29 cellular contexts compared by ENCODE assay signal in genomic region chr11:115154355-115154736, GRCh38.
"Had no signal": no experiment of that assay in that cellular context is flagged by ENCODE, and none has a peak within 500 bp of the region (broad histone marks: within the 10 kb centered on the region; RNA-seq: fewer than 3 reads in every experiment).

No MANE protein-coding gene starts in this region.

- H3K27me3 Mint-ChIP-seq: naive B cell; stimulated activated naive B cell treated with anti-CD40 and anti-IgM and Interleukin-4, amounts not matched to agents 10 μg/mL and 1 μg/mL and 100 μg/mL, for 72 hours had no signal

- H3K4me1 ChIP-seq: heart left ventricle, left lung, lower lobe of right lung, prostate gland, sigmoid colon, spleen, stomach, testis, thyroid gland, transverse colon, upper lobe of left lung, vagina had no signal

- H3K4me1 Mint-ChIP-seq: immature natural killer cell; naive B cell; natural killer cell; neural crest cell; stimulated activated naive B cell treated with anti-CD40 and anti-IgM and Interleukin-4, amounts not matched to agents 10 μg/mL and 1 μg/mL and 100 μg/mL, for 72 hours had no signal

- H3K27ac Mint-ChIP-seq: immature natural killer cell; mesothelial cell of epicardium; naive B cell; natural killer cell; stimulated activated naive B cell treated with anti-CD40 and anti-IgM and Interleukin-4, amounts not matched to agents 10 μg/mL and 1 μg/mL and 100 μg/mL, for 72 hours had no signal

- H3K27ac ChIP-seq: heart left ventricle, left lung, lower lobe of right lung, neutrophil, ovary, prostate gland, sigmoid colon, spleen, stomach, testis, thyroid gland, transverse colon, upper lobe of left lung, vagina had no signal

- DNase-seq: heart left ventricle; hypothalamus; immature natural killer cell; left colon; lower lobe of right lung; mammary epithelial cell; mesenchymal stem cell; naive B cell; natural killer cell; occipital lobe; ovary; retina; sigmoid colon; small intestine; spleen; stimulated activated naive B cell treated with anti-CD40 and anti-IgM and Interleukin-4, amounts not matched to agents 10 μg/mL and 1 μg/mL and 100 μg/mL, for 72 hours; stimulated activated naive CD8-positive, alpha-beta T cell treated with anti-CD3 and anti-CD28 coated beads, Interleukin-15, Interleukin-2, amounts not matched to agents 100 U/mL and 50 U/mL, for 24 hours; stomach; testis; thyroid gland; transverse colon had no signal

- H3K9me3 Mint-ChIP-seq: immature natural killer cell, mesothelial cell of epicardium, natural killer cell, neural crest cell had no signal

- H3K4me3 ChIP-seq: heart left ventricle, left lung, lower lobe of right lung, ovary, prostate gland, sigmoid colon, spleen, stomach, thyroid gland, transverse colon, upper lobe of left lung, vagina had no signal

- H3K36me3 ChIP-seq: heart left ventricle, left lung, lower lobe of right lung, neutrophil, ovary, prostate gland, sigmoid colon, spleen, stomach, thyroid gland, transverse colon, upper lobe of left lung, vagina had no signal

- ATAC-seq: heart left ventricle; left colon; left lung; lower lobe of right lung; natural killer cell; right cardiac atrium; stimulated activated naive B cell treated with anti-CD40 and anti-IgM and Interleukin-4, amounts not matched to agents 10 μg/mL and 1 μg/mL and 100 μg/mL, for 72 hours; stimulated activated naive CD8-positive, alpha-beta T cell treated with anti-CD3 and anti-CD28 coated beads, Interleukin-15, Interleukin-2, amounts not matched to agents 100 U/mL and 50 U/mL, for 24 hours had no signal

- H3K36me3 Mint-ChIP-seq: immature natural killer cell; mesothelial cell of epicardium; naive B cell; natural killer cell; stimulated activated naive B cell treated with anti-CD40 and anti-IgM and Interleukin-4, amounts not matched to agents 10 μg/mL and 1 μg/mL and 100 μg/mL, for 72 hours had no signal

- H3K27me3 ChIP-seq: neutrophil, ovary, sigmoid colon, testis, thyroid gland, transverse colon, upper lobe of left lung, vagina had no signal

- H3K4me3 Mint-ChIP-seq: immature natural killer cell; mesothelial cell of epicardium; natural killer cell; neural crest cell; stimulated activated naive B cell treated with anti-CD40 and anti-IgM and Interleukin-4, amounts not matched to agents 10 μg/mL and 1 μg/mL and 100 μg/mL, for 72 hours had no signal

- H3K9me3 ChIP-seq: heart left ventricle, left lung, lower lobe of right lung, neutrophil, ovary, prostate gland, sigmoid colon, stomach, testis, thyroid gland, transverse colon, upper lobe of left lung, vagina had no signal
